In genomic region chr7:158976849-158977593, GRCh38 we compare ENCODE assay signal across 8 cellular contexts.
DNase-seq lines count a peak whose midpoint lies in the region; ATAC-seq lines count a peak whose summit lies in the region.

No MANE protein-coding gene starts in this region.

- no peaks in the 10 kb centered on the region for H3K36me3 Mint-ChIP-seq in CD4-positive, CD25-positive, alpha-beta regulatory T cell

- peaks cover 6 to 23% (median 12%) of the 10 kb centered on the region in 4 donors for H3K4me1 Mint-ChIP-seq in CD4-positive, CD25-positive, alpha-beta regulatory T cell

- H3K4me1 ChIP-seq in CD4-positive, CD25-positive, alpha-beta regulatory T cell (ENCODE audit: control insufficient read depth, insufficient read depth, low read length, poor library complexity, severe bottlenecking) = peaks cover 16% of the 10 kb centered on the region
- H3K4me1 ChIP-seq in esophagus (ENCODE audit: control insufficient read depth in 2 of 2, insufficient read depth in 2 of 2, low read length in 1 of 2) (peaks cover 0 to 2% of the 10 kb centered on the region in 2 donors), muscle layer of duodenum (ENCODE audit: control insufficient read depth in 1 of 2, insufficient read depth in 2 of 2, low read length in 2 of 2) (peaks cover 5 to 11% of the 10 kb centered on the region in 2 donors)

- peaks cover 0 to 7% (median 1%) of the 10 kb centered on the region in 7 donors for H3K9me3 Mint-ChIP-seq in CD4-positive, CD25-positive, alpha-beta regulatory T cell

- no peaks in the 10 kb centered on the region for H3K27me3 Mint-ChIP-seq in CD4-positive, CD25-positive, alpha-beta regulatory T cell

- peak; percentile 72 to 86 (median 83) for DNase-seq in CD4-positive, CD25-positive, alpha-beta regulatory T cell
- DNase-seq in NOMO-1 treated with dmso at 0.1 percent for 144 hours (lab: John Stamatoyannopoulos, UW; ENCODE audit: unreplicated experiment) = peak; percentile 50
- DNase-seq in activated CD8-positive, alpha-beta memory T cell treated with anti-CD3 and anti-CD28 coated beads, Interleukin-2, amount 50 U/mL, for 4 hours = peak; percentile 94
- DNase-seq in stimulated activated CD8-positive, alpha-beta memory T cell treated with anti-CD3 and anti-CD28 coated beads, Interleukin-4, amount 100 ng/mL, for 48 hours = peak; percentile 98

- peak overlapping the region; percentile 71 to 96 (median 76) for H3K27ac Mint-ChIP-seq in CD4-positive, CD25-positive, alpha-beta regulatory T cell

- H3K36me3 ChIP-seq in CD4-positive, CD25-positive, alpha-beta regulatory T cell (ENCODE audit: control insufficient read depth, insufficient read depth, low read length) = no peaks in the 10 kb centered on the region
- no peaks in the 10 kb centered on the region for H3K36me3 ChIP-seq in esophagus (ENCODE audit: control insufficient read depth in 2 of 2, insufficient read depth in 2 of 2, low read length in 1 of 2)
- no peaks in the 10 kb centered on the region for H3K36me3 ChIP-seq in muscle layer of duodenum (ENCODE audit: control insufficient read depth in 1 of 2, insufficient read depth in 2 of 2, low read length in 2 of 2)

- peak overlapping the region; percentile 28 for H3K27ac ChIP-seq in CD4-positive, CD25-positive, alpha-beta regulatory T cell (ENCODE audit: insufficient read depth, low read length, poor library complexity, severe bottlenecking)
- H3K27ac ChIP-seq in esophagus (ENCODE audit: low read depth in 2 of 2, low read length in 1 of 2) = no peak overlapping the region
- H3K27ac ChIP-seq in muscle layer of duodenum (ENCODE audit: low read length) = no peak overlapping the region

- H3K27me3 ChIP-seq in CD4-positive, CD25-positive, alpha-beta regulatory T cell (ENCODE audit: control insufficient read depth, insufficient read depth, low read length) = no peaks in the 10 kb centered on the region
- H3K27me3 ChIP-seq in esophagus (ENCODE audit: control insufficient read depth in 1 of 2, insufficient read depth in 2 of 2, low read length in 2 of 2) = no peaks in the 10 kb centered on the region
- no peaks in the 10 kb centered on the region for H3K27me3 ChIP-seq in muscle layer of duodenum (ENCODE audit: low read depth, low read length)

- peak; percentile 81 to 87 for ATAC-seq in CD4-positive, CD25-positive, alpha-beta regulatory T cell (ENCODE audit: low read depth in 2 of 2)
- ATAC-seq in GM19438 (IDR thresholded peaks at IDR 0.05; ENCODE audit: low read depth, unreplicated experiment) (peak; percentile 81), HG03565 (IDR thresholded peaks at IDR 0.05; ENCODE audit: unreplicated experiment) (peak; percentile 85)

- peak overlapping the region; percentile 86 for H3K4me3 ChIP-seq in CD4-positive, CD25-positive, alpha-beta regulatory T cell (ENCODE audit: low read depth, low read length)
- H3K4me3 ChIP-seq in esophagus (ENCODE audit: low read depth in 1 of 2, low read length in 2 of 2) (peak overlapping the region; percentile 12 to 35), muscle layer of duodenum (ENCODE audit: low read depth in 1 of 2, low read length in 2 of 2) (peak overlapping the region; percentile 54 to 74)

- peaks cover 7 to 12% of the 10 kb centered on the region in 2 experiments for H3K9me3 ChIP-seq in CD4-positive, CD25-positive, alpha-beta regulatory T cell (ENCODE audit: control insufficient read depth in 2 of 2, low read length in 2 of 2)
- peaks cover 0 to 7% of the 10 kb centered on the region in 2 donors for H3K9me3 ChIP-seq in esophagus (ENCODE audit: control insufficient read depth in 2 of 2, insufficient read depth in 1 of 2, low read depth in 1 of 2, low read length in 1 of 2)
- H3K9me3 ChIP-seq in muscle layer of duodenum (ENCODE audit: control insufficient read depth in 1 of 2, low read length in 2 of 2) = peaks cover 9 to 10% of the 10 kb centered on the region in 2 donors

- WGBS in esophagus, 2 donors = 29% methylated on average over 24 of the region's 24 CpGs

- H3K4me3 Mint-ChIP-seq in CD4-positive, CD25-positive, alpha-beta regulatory T cell = peak overlapping the region; percentile 56 to 93 (median 92)

Comparison
In these comparisons a context has a peak if more than half of its experiments do, and no peak if none do; other contexts are left out.
1. H3K4me3 ChIP-seq: peak in every context shown above with its lines; median percentile 86 in CD4-positive, CD25-positive, alpha-beta regulatory T cell; 64 in muscle layer of duodenum; 24 in esophagus.